Comparison of ENCODE assay signal across 22 cellular contexts in genomic region chr21:34558960-34559631, GRCh38. TPM values are rescaled to one million over a fixed set of nuclear protein-coding genes. Genes with fewer than 3 reads are reported as not detected.
A peak's percentile ranks its signal among the peaks of the same experiment; 100 is the strongest.
DNase-seq lines count a peak whose midpoint lies in the region; ATAC-seq and TF ChIP-seq lines count a peak whose summit lies in the region.
"Had no signal": no experiment of that assay in that cellular context is flagged by ENCODE, and none has a peak within 500 bp of the region (broad histone marks: within the 10 kb centered on the region; RNA-seq: fewer than 3 reads in every experiment).

No MANE protein-coding gene starts in this region.

- H3K9me2 ChIP-seq in MM.1S (replicated peaks; ENCODE audit: insufficient read depth, low read length) (no peaks in the 10 kb centered on the region), Karpas-422 (replicated peaks; ENCODE audit: insufficient read depth, low read length) (no peaks in the 10 kb centered on the region)

- no peaks in the 10 kb centered on the region for H3K4me1 Mint-ChIP-seq in stimulated activated naive CD8-positive, alpha-beta T cell treated with anti-CD3 and anti-CD28 coated beads, Interleukin-15, amount 100 ng/mL, for 72 hours
- H3K4me1 Mint-ChIP-seq in neural crest cell: peaks cover 33% of the 10 kb centered on the region
- H3K4me1 Mint-ChIP-seq: central memory CD8-positive, alpha-beta T cell had no signal

- in situ Hi-C loops in mammary epithelial cell (cut with MboI; ENCODE audit: low sequenced_read_pairs in 2 of 2): no loop called here

- H3K9me3 ChIP-seq in mammary epithelial cell (replicated peaks; ENCODE audit: insufficient read depth, low read length): peaks cover 4% of the 10 kb centered on the region
- no peaks in the 10 kb centered on the region for H3K9me3 ChIP-seq in MM.1S (replicated peaks; ENCODE audit: insufficient read depth, low read length)
- no peaks in the 10 kb centered on the region for H3K9me3 ChIP-seq in Karpas-422 (ENCODE audit: low read length)
- H3K9me3 ChIP-seq: stomach, upper lobe of right lung had no signal

- H3K27ac Mint-ChIP-seq in stimulated activated naive CD8-positive, alpha-beta T cell treated with anti-CD3 and anti-CD28 coated beads, Interleukin-15, amount 100 ng/mL, for 72 hours: no peak overlapping the region
- peak overlapping the region; percentile 69 for H3K27ac Mint-ChIP-seq in neural crest cell (ENCODE audit: unreplicated experiment)
- H3K27ac Mint-ChIP-seq: activated naive CD4-positive, alpha-beta T cell treated with anti-CD3 and anti-CD28 coated beads for 36 hours; natural killer cell treated with Interleukin-12 subunit alpha and Interleukin-12 subunit beta and Interleukin-15 and Interleukin-18, amount 100 ng/mL, for 72 hours had no signal

- no peaks in the 10 kb centered on the region for H3K79me2 ChIP-seq in mammary epithelial cell (ENCODE audit: insufficient read depth, low read length)
- H3K79me2 ChIP-seq in MM.1S (ENCODE audit: low read length): no peaks in the 10 kb centered on the region
- H3K79me2 ChIP-seq in Karpas-422 (ENCODE audit: low read length): no peaks in the 10 kb centered on the region

- H3K4me1 ChIP-seq in mammary epithelial cell (ENCODE audit: insufficient read depth, low read length) (peaks cover 30% of the 10 kb centered on the region), MM.1S (ENCODE audit: low read length) (peaks cover 5% of the 10 kb centered on the region), Karpas-422 (ENCODE audit: low read length) (no peaks in the 10 kb centered on the region)
- H3K4me1 ChIP-seq: upper lobe of right lung had no signal

- BruUV-seq in mammary epithelial cell (replicated peaks; lab: Mats Ljungman, UMichigan): no TSS peak

- CTCF ChIA-PET in mammary epithelial cell (lab: Charles Lee; ENCODE audit: low non-redundant PET): no interaction called here

- peak; percentile 9 for ATAC-seq in stimulated activated naive CD8-positive, alpha-beta T cell treated with anti-CD3 and anti-CD28 coated beads, Interleukin-15, Interleukin-2, amounts not matched to agents 100 U/mL and 50 U/mL, for 24 hours
- ATAC-seq in stimulated activated naive CD8-positive, alpha-beta T cell treated with anti-CD3 and anti-CD28 coated beads, Interleukin-15, amount 100 ng/mL, for 72 hours: no peak
- ATAC-seq: natural killer cell treated with Interleukin-12 subunit alpha and Interleukin-12 subunit beta and Interleukin-15 and Interleukin-18, amount 100 ng/mL, for 72 hours; sciatic nerve; upper lobe of right lung had no signal

- H3K27me3 ChIP-seq in mammary epithelial cell (ENCODE audit: insufficient read depth, low read length): no peaks in the 10 kb centered on the region
- no peaks in the 10 kb centered on the region for H3K27me3 ChIP-seq in MM.1S (replicated peaks; ENCODE audit: insufficient read depth, low read length)
- H3K27me3 ChIP-seq in Karpas-422 (ENCODE audit: low read length): no peaks in the 10 kb centered on the region
- H3K27me3 ChIP-seq: stomach, upper lobe of right lung had no signal

- peaks cover 11% of the 10 kb centered on the region for H3K36me3 Mint-ChIP-seq in neural crest cell (ENCODE audit: low read depth)
- H3K36me3 Mint-ChIP-seq: natural killer cell treated with Interleukin-12 subunit alpha and Interleukin-12 subunit beta and Interleukin-15 and Interleukin-18, amount 100 ng/mL, for 72 hours had no signal

- WGBS in mammary epithelial cell (ENCODE audit: low coverage, missing lambda C conversion rate): 8% methylated on average over 6 of the region's 6 CpGs

- dilution Hi-C loops in mammary epithelial cell (cut with HindIII; ENCODE audit: low sequenced_read_pairs): no loop called here

- TF ChIP-seq CTCF in mammary epithelial cell (conservative IDR thresholded peaks at IDR 0.05 in 1 of 2, IDR thresholded peaks at IDR 0.05 in 1 of 2; ENCODE audit: extremely low read depth in 1 of 2, insufficient read depth in 1 of 2, low read depth in 1 of 2, low read length in 2 of 2) (no peak), neural crest cell (conservative IDR thresholded peaks at IDR 0.05) (no peak), MM.1S (IDR thresholded peaks at IDR 0.05; ENCODE audit: low read length) (no peak)

- H3F3A ChIP-seq in MM.1S (ENCODE audit: insufficient read depth, low read length): peaks cover 12% of the 10 kb centered on the region

- H2AFZ ChIP-seq in mammary epithelial cell (ENCODE audit: low read depth, low read length) (peak overlapping the region; percentile 68), MM.1S (ENCODE audit: low read length) (no peak overlapping the region), Karpas-422 (ENCODE audit: low read length) (no peak overlapping the region)

- H3K4me2 ChIP-seq in mammary epithelial cell (ENCODE audit: insufficient read depth, low read depth, low read length) (peak overlapping the region; percentile 25), MM.1S (ENCODE audit: low read depth, low read length) (no peak overlapping the region), Karpas-422 (ENCODE audit: low read depth, low read length, poor library complexity, severe bottlenecking) (no peak overlapping the region)
- H3K4me2 ChIP-seq: KMS-11 had no signal

- no peak for DNase-seq in stimulated activated naive CD8-positive, alpha-beta T cell treated with anti-CD3 and anti-CD28 coated beads, Interleukin-15, Interleukin-2, amounts not matched to agents 100 U/mL and 50 U/mL, for 24 hours
- no peak for DNase-seq in stimulated activated naive CD8-positive, alpha-beta T cell treated with anti-CD3 and anti-CD28 coated beads, Interleukin-15, amount 100 ng/mL, for 72 hours
- DNase-seq in mammary epithelial cell (peak; percentile 55), neural crest cell (ENCODE audit: low read depth, low spot score) (no peak), MM.1S (no peak), A172 (ENCODE audit: low spot score) (no peak), Karpas-422 (no peak)
- no peak for DNase-seq in activated CD4-positive, CD25-positive, alpha-beta regulatory T cell (lab: John Stamatoyannopoulos, UW)
- DNase-seq: activated CD4-positive, alpha-beta T cell treated with anti-CD3 and anti-CD28 coated beads for 48 hours; activated naive CD4-positive, alpha-beta T cell treated with anti-CD3 and anti-CD28 coated beads for 36 hours; C1 segment of cervical spinal cord; hypothalamus; MV-4-11; NCI-H1694; posterior cingulate gyrus; stomach; upper lobe of right lung had no signal

- no peaks in the 10 kb centered on the region for H4K20me1 ChIP-seq in mammary epithelial cell (ENCODE audit: insufficient read depth, low read length)
- no peaks in the 10 kb centered on the region for H4K20me1 ChIP-seq in MM.1S (ENCODE audit: insufficient read depth, low read length)
- no peaks in the 10 kb centered on the region for H4K20me1 ChIP-seq in Karpas-422 (ENCODE audit: insufficient read depth, low read depth, low read length)

- H3K27ac ChIP-seq in mammary epithelial cell (ENCODE audit: insufficient read depth, low read depth, low read length) (peak overlapping the region; percentile 46), MM.1S (ENCODE audit: low read length) (no peak overlapping the region), Karpas-422 (ENCODE audit: low read length) (no peak overlapping the region)
- H3K27ac ChIP-seq: KMS-11, upper lobe of right lung had no signal

- H3K4me3 ChIP-seq in mammary epithelial cell (replicated peaks in 1 of 3; ENCODE audit: insufficient read depth in 1 of 3, low read depth in 2 of 3, low read length in 3 of 3) (no peak overlapping the region), MM.1S (ENCODE audit: low read length) (no peak overlapping the region), Karpas-422 (ENCODE audit: low read length) (no peak overlapping the region)
- H3K4me3 ChIP-seq: stomach, upper lobe of right lung had no signal

- H3K9ac ChIP-seq in mammary epithelial cell (ENCODE audit: insufficient read depth, low read length) (no peak overlapping the region), MM.1S (ENCODE audit: low read length) (no peak overlapping the region), Karpas-422 (ENCODE audit: low read length) (no peak overlapping the region)
- H3K9ac ChIP-seq: KMS-11 had no signal

- intact Hi-C loops in mammary epithelial cell (cut with micrococcal nuclease): no loop called here

- H3K9me3 Mint-ChIP-seq in stimulated activated naive CD8-positive, alpha-beta T cell treated with anti-CD3 and anti-CD28 coated beads, Interleukin-15, amount 100 ng/mL, for 72 hours: peaks cover 12% of the 10 kb centered on the region in 2 donors
- H3K9me3 Mint-ChIP-seq in neural crest cell: peaks cover 7% of the 10 kb centered on the region
- H3K9me3 Mint-ChIP-seq: natural killer cell treated with Interleukin-12 subunit alpha and Interleukin-12 subunit beta and Interleukin-15 and Interleukin-18, amount 100 ng/mL, for 72 hours had no signal

- H3K36me3 ChIP-seq in mammary epithelial cell (ENCODE audit: insufficient read depth, low read length): no peaks in the 10 kb centered on the region
- no peaks in the 10 kb centered on the region for H3K36me3 ChIP-seq in MM.1S (replicated peaks; ENCODE audit: insufficient read depth, low read length)
- no peaks in the 10 kb centered on the region for H3K36me3 ChIP-seq in Karpas-422 (ENCODE audit: insufficient read depth, low read length)
- H3K36me3 ChIP-seq: stomach, upper lobe of right lung had no signal

- H3K4me3 Mint-ChIP-seq in stimulated activated naive CD8-positive, alpha-beta T cell treated with anti-CD3 and anti-CD28 coated beads, Interleukin-15, amount 100 ng/mL, for 72 hours: no peak overlapping the region
- no peak overlapping the region for H3K4me3 Mint-ChIP-seq in neural crest cell
- H3K4me3 Mint-ChIP-seq: activated naive CD4-positive, alpha-beta T cell treated with anti-CD3 and anti-CD28 coated beads for 36 hours; central memory CD8-positive, alpha-beta T cell; natural killer cell treated with Interleukin-12 subunit alpha and Interleukin-12 subunit beta and Interleukin-15 and Interleukin-18, amount 100 ng/mL, for 72 hours had no signal

- no peaks in the 10 kb centered on the region for H3K27me3 Mint-ChIP-seq in stimulated activated naive CD8-positive, alpha-beta T cell treated with anti-CD3 and anti-CD28 coated beads, Interleukin-15, amount 100 ng/mL, for 72 hours
- H3K27me3 Mint-ChIP-seq in neural crest cell (ENCODE audit: low read depth): no peaks in the 10 kb centered on the region
- H3K27me3 Mint-ChIP-seq: central memory CD8-positive, alpha-beta T cell; natural killer cell treated with Interleukin-12 subunit alpha and Interleukin-12 subunit beta and Interleukin-15 and Interleukin-18, amount 100 ng/mL, for 72 hours had no signal

RNA-seq across cellular contexts. Expression of gene KCNE1, which starts 47.1 kb away (rescaled TPM):
- total RNA-seq in mammary epithelial cell: under 1 TPM; 0.19 to 0.33 TPM
- 0.08 TPM for polyA plus RNA-seq in mammary epithelial cell
- not detected for polyA minus RNA-seq in mammary epithelial cell
- 0.48 and 0.68 TPM in 2 replicates for total RNA-seq in neural crest cell
- 0.21 TPM in 1 of 2 replicates, not detected in the other for total RNA-seq in A172 (2014; rRNA removed; shearing (Covaris generic))
- not detected in 2 replicates for total RNA-seq in Karpas-422 (2014; rRNA removed; shearing (Covaris generic); ENCODE audit: low replicate concordance)
- total RNA-seq: activated naive CD4-positive, alpha-beta T cell treated with anti-CD3 and anti-CD28 coated beads for 36 hours; HT1080 had no signal

RNA-seq across cellular contexts. Expression of gene RCAN1, which starts 55.8 kb away (rescaled TPM):
- total RNA-seq in mammary epithelial cell: 10 to 100 TPM; 28.8 to 60.7 TPM
- 8.5 TPM for polyA plus RNA-seq in mammary epithelial cell
- polyA minus RNA-seq in mammary epithelial cell: 5.5 TPM
- 13.0 and 14.2 TPM in 2 replicates for total RNA-seq in neural crest cell
- total RNA-seq in A172 (2014; rRNA removed; shearing (Covaris generic)): 56.2 and 61.5 TPM in 2 replicates
- total RNA-seq in Karpas-422 (2014; rRNA removed; shearing (Covaris generic); ENCODE audit: low replicate concordance): 2.5 and 3.4 TPM in 2 replicates
